Comparison of ENCODE assay signal across 1 cellular context in the genomic region with DNA sequence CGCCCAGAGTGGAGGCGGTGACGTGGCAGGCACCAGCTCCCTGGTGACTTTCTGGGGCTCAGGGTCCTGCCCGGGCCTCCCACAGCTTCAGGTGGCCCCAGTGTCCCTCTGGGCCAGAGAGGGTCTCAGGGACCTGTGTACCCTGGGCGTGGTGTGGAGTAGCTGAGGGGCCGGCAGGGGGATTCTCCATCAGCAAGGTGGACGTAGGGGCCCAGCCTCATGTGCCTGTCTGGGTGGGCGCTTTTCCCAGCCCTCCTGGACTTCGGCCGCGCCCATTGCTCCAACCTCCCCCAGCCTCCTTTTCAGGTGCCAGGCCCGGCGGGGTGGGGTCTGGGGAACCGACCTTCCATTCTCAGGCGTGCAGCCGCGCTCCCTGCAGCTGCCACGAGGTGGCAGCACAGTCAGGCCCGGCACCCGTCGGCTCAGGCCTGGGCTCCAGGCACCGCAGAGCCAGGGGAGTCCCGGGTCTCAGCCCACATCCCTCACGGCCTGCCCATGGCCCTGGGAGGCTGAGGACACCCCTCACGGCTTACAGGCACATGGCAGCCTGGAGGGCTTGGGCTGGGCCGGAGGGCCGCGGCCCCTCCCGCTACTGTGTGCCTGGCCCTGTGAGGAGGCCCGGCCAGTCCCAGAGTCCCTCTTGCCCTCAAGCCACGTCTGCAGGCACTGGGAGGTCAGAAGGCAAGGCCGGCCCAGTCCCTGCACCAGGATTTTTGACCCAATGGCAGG.
TF ChIP-seq lines count a peak whose summit lies in the region.

No MANE protein-coding gene starts in this region.

TF ChIP-seq in SK-N-SH treated with all-trans-retinoic acid at 6 μM for 48 hours, 23 proteins besides CTCF, POLR2A, EP300 and RAD21 (continued from another document):
- no peak for TF ChIP-seq ZC3H10 (CRISPR knock-in tag; IDR thresholded peaks at IDR 0.05)
- TF ChIP-seq, protein P1, sequence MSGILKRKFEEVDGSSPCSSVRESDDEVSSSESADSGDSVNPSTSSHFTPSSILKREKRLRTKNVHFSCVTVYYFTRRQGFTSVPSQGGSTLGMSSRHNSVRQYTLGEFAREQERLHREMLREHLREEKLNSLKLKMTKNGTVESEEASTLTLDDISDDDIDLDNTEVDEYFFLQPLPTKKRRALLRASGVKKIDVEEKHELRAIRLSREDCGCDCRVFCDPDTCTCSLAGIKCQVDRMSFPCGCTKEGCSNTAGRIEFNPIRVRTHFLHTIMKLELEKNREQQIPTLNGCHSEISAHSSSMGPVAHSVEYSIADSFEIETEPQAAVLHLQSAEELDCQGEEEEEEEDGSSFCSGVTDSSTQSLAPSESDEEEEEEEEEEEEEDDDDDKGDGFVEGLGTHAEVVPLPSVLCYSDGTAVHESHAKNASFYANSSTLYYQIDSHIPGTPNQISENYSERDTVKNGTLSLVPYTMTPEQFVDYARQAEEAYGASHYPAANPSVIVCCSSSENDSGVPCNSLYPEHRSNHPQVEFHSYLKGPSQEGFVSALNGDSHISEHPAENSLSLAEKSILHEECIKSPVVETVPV (CRISPR knock-in tag; IDR thresholded peaks at IDR 0.05), result no peak
